In genomic region chr19:35558400-35559280, GRCh38 we compare ENCODE assay signal across 1 cellular context.
TF ChIP-seq lines count a peak whose summit lies in the region.

No MANE protein-coding gene starts in this region.

TF ChIP-seq in GM23338, 12 proteins besides CTCF, POLR2A, EP300 and RAD21 (continued from another document):
- TF ChIP-seq ZNF462 (CRISPR knock-in tag; IDR thresholded peaks at IDR 0.05), result no peak
